Comparison of ENCODE assay signal across 1 cellular context in genomic region chr2:39197003-39197402, GRCh38. TPM values are rescaled to one million over a fixed set of nuclear protein-coding genes. Genes with fewer than 3 reads are reported as not detected.
"Had no signal": no experiment of that assay in that cellular context is flagged by ENCODE, and none has a peak within 500 bp of the region (broad histone marks: within the 10 kb centered on the region; RNA-seq: fewer than 3 reads in every experiment).

No MANE protein-coding gene starts in this region.

RNA-seq across cellular contexts. Expression of gene CDKL4, which starts 46.8 kb away (rescaled TPM):
- total RNA-seq: activated CD4-positive, alpha-beta T cell treated with anti-CD3 and anti-CD28 coated beads, Interleukin-2, amount 10 ng/mL, durations not matched to agents 24 days and 14 days had no signal
